11 cellular contexts compared by ENCODE assay signal in genomic region chr2:85768713-85769112, GRCh38. TPM values are rescaled to one million over a fixed set of nuclear protein-coding genes. Genes with fewer than 3 reads are reported as not detected.
DNase-seq lines count a peak whose midpoint lies in the region; ATAC-seq, FAIRE-seq and TF ChIP-seq lines count a peak whose summit lies in the region.
"Had no signal": no experiment of that assay in that cellular context is flagged by ENCODE, and none has a peak within 500 bp of the region (broad histone marks: within the 10 kb centered on the region; RNA-seq: fewer than 3 reads in every experiment).

No MANE protein-coding gene starts in this region.

- FAIRE-seq in urothelium cell line (lab: Jason Lieb, UNC), result no peak
- FAIRE-seq: GM12892 had no signal

- POLR2A ChIA-PET in SK-N-SH (lab: Yijun Ruan, JAX), result interaction anchor here (1.0 to 1.8 kb wide), 3 partner anchors 8 to 427 kb away, joined by 3 to 7 read pairs (median 4); partner anchors contain the start of genes C2orf68 and IMMT

- H3K9ac ChIP-seq in SK-N-SH, result no peak overlapping the region

- TF ChIP-seq EP300 in SK-N-SH (IDR thresholded peaks at IDR 0.05; ENCODE audit: borderline replicate concordance in 1 of 2, low read depth in 1 of 2, low read length in 1 of 2), result no peak

- H3K4me3 ChIP-seq in SK-N-SH (ENCODE audit: low read depth in 2 of 2, low read length in 1 of 2), result no peak overlapping the region

- peak overlapping the region in 1 of 2 experiments; percentile 69; a peak in 1 of 4 replicates for H3K27ac ChIP-seq in SK-N-SH (ENCODE audit: low read depth in 2 of 2, low read length in 1 of 2)

- H2AFZ ChIP-seq in SK-N-SH (ENCODE audit: low read depth), result no peak overlapping the region

- CTCF ChIA-PET in SK-N-SH (lab: Yijun Ruan, JAX), result interaction anchor here (0.9 to 9.7 kb wide), 13 partner anchors 8 to 842 kb away, joined by 3 to 80 read pairs (median 9); partner anchors contain the start of gene ATOH8

- H4K20me1 ChIP-seq in SK-N-SH (ENCODE audit: insufficient read depth), result 0 out of 2 replicates have a peak, but pooled peaks cover 12% of the 10 kb centered on the region

- TF ChIP-seq RAD21 in SK-N-SH (IDR thresholded peaks at IDR 0.05; ENCODE audit: low read length), result no peak

- H3K9me3 ChIP-seq in SK-N-SH, result no peaks in the 10 kb centered on the region

- TF ChIP-seq CTCF in SK-N-SH (IDR thresholded peaks at IDR 0.05), result no peak

- 51% methylated on average over 5 of the region's 8 CpGs for WGBS in SK-N-SH (ENCODE audit: low lambda C conversion rate)

- H3K4me2 ChIP-seq in SK-N-SH, result no peak overlapping the region; the same call in 1 of the 2 replicates

- H3K27me3 ChIP-seq in SK-N-SH (ENCODE audit: insufficient read depth), result no peaks in the 10 kb centered on the region

- H3F3A ChIP-seq in SK-N-SH (replicated peaks; ENCODE audit: insufficient read depth), result peaks cover 32% of the 10 kb centered on the region

- ATAC-seq in SK-N-SH treated with all-trans-retinoic acid at 6 μM for 48 hours, result no peak

- peaks cover 66% of the 10 kb centered on the region; the same call in 1 of the 2 replicates for H3K79me2 ChIP-seq in SK-N-SH (ENCODE audit: insufficient read depth)

- peaks cover 0 to 4% of the 10 kb centered on the region in 2 experiments for H3K36me3 ChIP-seq in SK-N-SH (replicated peaks in 1 of 2; ENCODE audit: control insufficient read depth in 1 of 2, insufficient read depth in 2 of 2, low read length in 1 of 2)

- DNase-seq in SK-N-SH, result peak; percentile 65
- DNase-seq in amniotic epithelial cell (ENCODE audit: low read depth), result peak; percentile 72
- DNase-seq in iPS-NIHi7 (ENCODE audit: extremely low spot score), result peak; percentile 47
- peak; percentile 76 for DNase-seq in urothelium cell line (ENCODE audit: low spot score)
- no peak for DNase-seq in activated T-cell treated with anti-CD3 and anti-CD28 coated beads, Interleukin-2, amount 50 U/mL, for 1 hour
- no peak for DNase-seq in activated CD8-positive, alpha-beta memory T cell treated with anti-CD3 and anti-CD28 coated beads for 24 hours
- DNase-seq in kidney tubule cell (ENCODE audit: low spot score), result no peak
- DNase-seq: HFFc6, naive B cell had no signal

- no peaks in the 10 kb centered on the region for H3K9me2 ChIP-seq in SK-N-SH

- H3K4me1 ChIP-seq in SK-N-SH (ENCODE audit: control insufficient read depth in 1 of 2, insufficient read depth in 2 of 2, low read depth in 1 of 2, low read length in 1 of 2), result peaks cover 56 to 70% of the 10 kb centered on the region in 2 experiments

TF ChIP-seq in SK-N-SH, 30 proteins besides CTCF, POLR2A, EP300 and RAD21:
- TF ChIP-seq NFIC (IDR thresholded peaks at IDR 0.05; ENCODE audit: borderline replicate concordance) (peak; percentile 32; the same call in 1 of the 2 replicates), MAX (IDR thresholded peaks at IDR 0.05; ENCODE audit: low read depth) (no peak), GABPA (IDR thresholded peaks at IDR 0.05; ENCODE audit: low read depth) (no peak), ELF1 (IDR thresholded peaks at IDR 0.05) (no peak), RFX5 (IDR thresholded peaks at IDR 0.05; ENCODE audit: low read length) (no peak)

TF ChIP-seq in SK-N-SH treated with all-trans-retinoic acid at 6 μM for 48 hours, 23 proteins besides CTCF, POLR2A, EP300 and RAD21:
- no peak for TF ChIP-seq ISL1 (CRISPR knock-in tag; IDR thresholded peaks at IDR 0.05)
- TF ChIP-seq TOX (CRISPR knock-in tag; IDR thresholded peaks at IDR 0.05; ENCODE audit: borderline replicate concordance), result no peak
- TF ChIP-seq ZFP3 (CRISPR knock-in tag; IDR thresholded peaks at IDR 0.05), result no peak
- TF ChIP-seq PATZ1 (CRISPR knock-in tag; IDR thresholded peaks at IDR 0.05; ENCODE audit: borderline replicate concordance), result no peak
- TF ChIP-seq CSRNP3 (CRISPR knock-in tag; IDR thresholded peaks at IDR 0.05), result no peak
- no peak for TF ChIP-seq GLIS3 (CRISPR knock-in tag; IDR thresholded peaks at IDR 0.05)
- no peak for TF ChIP-seq ZNF70 (CRISPR knock-in tag; IDR thresholded peaks at IDR 0.05)
- TF ChIP-seq ZNF565 (CRISPR knock-in tag; conservative IDR thresholded peaks at IDR 0.05; ENCODE audit: low read depth), result no peak
- TF ChIP-seq BACH2 (CRISPR knock-in tag; IDR thresholded peaks at IDR 0.05; ENCODE audit: borderline replicate concordance), result no peak
- TF ChIP-seq ZC3H10 (CRISPR knock-in tag; IDR thresholded peaks at IDR 0.05), result no peak
- TF ChIP-seq ZFP30 (CRISPR knock-in tag; IDR thresholded peaks at IDR 0.05), result no peak
- no peak for TF ChIP-seq PPARA (CRISPR knock-in tag; IDR thresholded peaks at IDR 0.05; ENCODE audit: borderline replicate concordance)

RNA-seq across cellular contexts. Expression of gene ATOH8, which starts 14.9 kb away (rescaled TPM):
- polyA plus RNA-seq in SK-N-SH (2012; rRNA removed), result 5.6 and 6.4 TPM in 2 replicates
- polyA plus RNA-seq in SK-N-SH (2012; cell fraction: cytosol; rRNA removed), result 2.9 and 4.3 TPM in 2 replicates
- 7.0 and 7.3 TPM in 2 replicates for polyA plus RNA-seq in SK-N-SH (2012; cell fraction: nucleus; rRNA removed)

Comparison
In these comparisons a context has a peak if more than half of its experiments do, and no peak if none do; other contexts are left out.
1. DNase-seq: peak in SK-N-SH (single experiment), amniotic epithelial cell (single experiment), iPS-NIHi7 (single experiment) and urothelium cell line (single experiment); none in activated T-cell treated with anti-CD3 and anti-CD28 coated beads, Interleukin-2, amount 50 U/mL, for 1 hour (single experiment), activated CD8-positive, alpha-beta memory T cell treated with anti-CD3 and anti-CD28 coated beads for 24 hours (single experiment) and kidney tubule cell (single experiment).